In the genomic region with DNA sequence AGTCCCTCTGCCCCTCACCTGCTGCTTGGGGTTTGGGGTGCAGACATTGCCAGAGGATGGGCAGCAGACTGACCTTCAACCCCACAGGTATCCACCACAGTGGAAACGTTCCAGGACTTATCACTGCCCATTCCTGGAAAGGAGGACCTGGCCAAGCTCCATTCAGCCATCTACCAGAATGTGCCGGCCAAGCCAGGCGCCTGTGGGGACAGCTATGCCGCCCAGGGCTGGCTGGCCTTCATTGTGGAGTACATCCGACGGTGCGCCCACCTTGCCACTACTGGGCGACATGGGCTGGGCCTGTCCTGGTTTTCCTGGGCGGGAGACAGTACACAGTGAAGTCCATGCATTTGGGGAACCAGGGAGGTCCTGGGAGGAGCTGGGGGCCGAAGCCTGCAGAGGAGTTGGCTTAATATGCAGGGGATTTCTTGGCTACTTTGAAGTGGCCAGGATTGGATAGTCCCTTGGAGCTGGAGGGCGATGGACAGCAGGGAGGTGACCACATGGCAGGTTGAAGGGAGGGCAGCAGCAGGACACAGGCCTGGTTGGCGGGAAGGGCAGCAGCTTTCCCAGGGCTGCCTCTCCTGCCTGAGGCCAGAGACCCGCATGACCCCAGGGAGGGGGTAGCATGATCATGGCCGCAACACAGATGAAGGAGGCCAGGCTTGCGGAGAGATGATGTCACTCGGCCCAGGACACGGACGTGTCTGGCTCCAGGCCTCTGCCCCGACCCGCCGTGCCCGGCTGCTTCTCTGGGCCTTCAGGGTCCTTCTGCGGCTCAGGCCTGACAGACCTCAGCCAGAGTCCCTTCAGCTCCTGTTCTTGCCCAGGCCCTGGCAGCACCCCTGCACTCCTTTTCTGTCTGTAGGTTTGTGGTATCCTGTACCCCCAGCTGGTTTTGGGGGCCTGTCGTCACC, we compare ENCODE assay signal across 14 cellular contexts. TPM values are rescaled to one million over a fixed set of nuclear protein-coding genes. Genes with fewer than 3 reads are reported as not detected.
DNase-seq lines count a peak whose midpoint lies in the region; ATAC-seq, FAIRE-seq and TF ChIP-seq lines count a peak whose summit lies in the region.
"Had no signal": no experiment of that assay in that cellular context is flagged by ENCODE, and none has a peak within 500 bp of the region (broad histone marks: within the 10 kb centered on the region; RNA-seq: fewer than 3 reads in every experiment).

No MANE protein-coding gene starts in this region.

- no peaks in the 10 kb centered on the region for H3K9me3 Mint-ChIP-seq in activated T-cell treated with anti-CD3 and anti-CD28 coated beads, Interleukin-2, amount 50 U/mL, for 24 hours
- no peaks in the 10 kb centered on the region for H3K9me3 Mint-ChIP-seq in WTC11
- H3K9me3 Mint-ChIP-seq in effector memory CD8-positive, alpha-beta T cell: no peaks in the 10 kb centered on the region
- H3K9me3 Mint-ChIP-seq: neural crest cell had no signal

- H3K36me3 ChIP-seq in small intestine (ENCODE audit: control insufficient read depth in 2 of 2, insufficient read depth in 2 of 2, low read length in 2 of 2): peaks cover 0 to 3% of the 10 kb centered on the region in 2 donors

- CTCF ChIA-PET in WTC11 (lab: Charles Lee): no interaction called here

- no peaks in the 10 kb centered on the region for H3K9me3 ChIP-seq in small intestine (ENCODE audit: control insufficient read depth, low read depth)
- H3K9me3 ChIP-seq: sigmoid colon had no signal

- H3K4me3 ChIP-seq in small intestine (ENCODE audit: low read depth in 1 of 2, low read length in 2 of 2): no peak overlapping the region
- H3K4me3 ChIP-seq: dorsolateral prefrontal cortex, sigmoid colon had no signal

- no peak for TF ChIP-seq CTCF in WTC11 (IDR thresholded peaks at IDR 0.05)

- no peaks in the 10 kb centered on the region for H3K4me1 ChIP-seq in small intestine (ENCODE audit: control insufficient read depth in 2 of 2, insufficient read depth in 1 of 2, low read depth in 1 of 2, low read length in 1 of 2)
- H3K4me1 ChIP-seq: sigmoid colon had no signal

- no peak for ATAC-seq in WTC11
- ATAC-seq in effector memory CD8-positive, alpha-beta T cell (replicated peaks): no peak
- no peak for ATAC-seq in GM19463 (IDR thresholded peaks at IDR 0.05; ENCODE audit: unreplicated experiment)

- peak overlapping the region; percentile 43 to 72 for H3K27ac ChIP-seq in small intestine (ENCODE audit: low read depth in 1 of 2, low read length in 1 of 2)
- H3K27ac ChIP-seq: sigmoid colon had no signal

- peak overlapping the region; percentile 66 for H3K4me3 Mint-ChIP-seq in activated T-cell treated with anti-CD3 and anti-CD28 coated beads, Interleukin-2, amount 50 U/mL, for 24 hours
- no peak overlapping the region for H3K4me3 Mint-ChIP-seq in WTC11
- peak overlapping the region; percentile 74 to 81 for H3K4me3 Mint-ChIP-seq in effector memory CD8-positive, alpha-beta T cell
- H3K4me3 Mint-ChIP-seq: neural crest cell had no signal

- H3K27me3 Mint-ChIP-seq in activated T-cell treated with anti-CD3 and anti-CD28 coated beads, Interleukin-2, amount 50 U/mL, for 24 hours: no peaks in the 10 kb centered on the region
- H3K27me3 Mint-ChIP-seq in WTC11 (ENCODE audit: low read depth): no peaks in the 10 kb centered on the region
- H3K27me3 Mint-ChIP-seq in effector memory CD8-positive, alpha-beta T cell: no peaks in the 10 kb centered on the region

- no peaks in the 10 kb centered on the region for H3K27me3 ChIP-seq in small intestine (ENCODE audit: control insufficient read depth in 2 of 2, insufficient read depth in 2 of 2, low read length in 2 of 2)
- H3K27me3 ChIP-seq: dorsolateral prefrontal cortex, sigmoid colon had no signal

- no peak for FAIRE-seq in small intestine (lab: Jason Lieb, UNC)
- FAIRE-seq: D721Med had no signal

- peak overlapping the region; percentile 89 for H3K27ac Mint-ChIP-seq in activated T-cell treated with anti-CD3 and anti-CD28 coated beads, Interleukin-2, amount 50 U/mL, for 24 hours
- peak overlapping the region; percentile 49; the same call in 1 of the 2 replicates for H3K27ac Mint-ChIP-seq in WTC11
- H3K27ac Mint-ChIP-seq in effector memory CD8-positive, alpha-beta T cell: peak overlapping the region; percentile 95 to 97

- 92 to 94% (median 93%) methylated on average over 23 to 24 of the region's 24 CpGs for WGBS in small intestine, 3 donors

- peaks cover 79% of the 10 kb centered on the region for H3K36me3 Mint-ChIP-seq in activated T-cell treated with anti-CD3 and anti-CD28 coated beads, Interleukin-2, amount 50 U/mL, for 24 hours (ENCODE audit: low read depth)
- H3K36me3 Mint-ChIP-seq in WTC11: peaks cover 8% of the 10 kb centered on the region
- H3K36me3 Mint-ChIP-seq in effector memory CD8-positive, alpha-beta T cell (ENCODE audit: insufficient read depth): peaks cover 71% of the 10 kb centered on the region

- DNase-seq in activated T-cell treated with anti-CD3 and anti-CD28 coated beads, Interleukin-2, amount 50 U/mL, for 24 hours: no peak
- DNase-seq in activated T-cell treated with anti-CD3 and anti-CD28 coated beads, Interleukin-2, amount 50 U/mL, for 1 hour: no peak
- DNase-seq in WTC11 (ENCODE audit: low spot score) (no peak), small intestine (no peak), GF-D8 (lab: John Stamatoyannopoulos, UW) (no peak), HuH-7.5 (ENCODE audit: low spot score) (no peak)
- no peak for DNase-seq in effector memory CD8-positive, alpha-beta T cell
- DNase-seq: GOT3, SHP77 treated with DMSO at 0.1 percent for 48 hours, sigmoid colon had no signal

- peaks cover 75% of the 10 kb centered on the region for H3K4me1 Mint-ChIP-seq in activated T-cell treated with anti-CD3 and anti-CD28 coated beads, Interleukin-2, amount 50 U/mL, for 24 hours (ENCODE audit: low read depth)
- H3K4me1 Mint-ChIP-seq in WTC11: no peaks in the 10 kb centered on the region
- peaks cover 60 to 66% of the 10 kb centered on the region in 2 donors for H3K4me1 Mint-ChIP-seq in effector memory CD8-positive, alpha-beta T cell (ENCODE audit: low read depth in 2 of 2)

- POLR2A ChIA-PET in WTC11 (lab: Charles Lee): interaction anchor here (0.6 kb wide), 1 partner anchor 594 kb away, joined by 3 read pairs; no protein-coding TSS in a partner anchor

TF ChIP-seq in WTC11, 78 proteins besides CTCF, POLR2A, EP300 and RAD21:
- TF ChIP-seq CBFB (CRISPR knock-in tag; IDR thresholded peaks at IDR 0.05; ENCODE audit: low read depth) (no peak), JAZF1 (CRISPR knock-in tag; IDR thresholded peaks at IDR 0.05) (no peak)
TF ChIP-seq in WTC11: peak in this region for 0.

RNA-seq across cellular contexts. Expression of gene USP20, which starts 34.6 kb away (rescaled TPM):
- total RNA-seq in WTC11 (2021): 23.7 to 29.3 TPM (median 24.0 TPM) in 3 replicates
- 10 to 100 TPM; 16.9 to 47.0 (median 23.9) TPM for polyA plus RNA-seq in small intestine

RNA-seq across cellular contexts. Expression of gene C9orf78, which starts 34.8 kb away (rescaled TPM):
- 34.1 to 36.8 TPM (median 36.4 TPM) in 3 replicates for total RNA-seq in WTC11 (2021)
- polyA plus RNA-seq in small intestine: 10 to 100 TPM; 58.3 to 62.6 (median 60.5) TPM

RNA-seq across cellular contexts. Expression of gene TOR1A, which starts 45.9 kb away (rescaled TPM):
- 27.7 to 32.7 TPM (median 28.7 TPM) in 3 replicates for total RNA-seq in WTC11 (2021)
- polyA plus RNA-seq in small intestine: 10 to 100 TPM; 16.3 to 29.4 (median 16.8) TPM
